In the genomic region with DNA sequence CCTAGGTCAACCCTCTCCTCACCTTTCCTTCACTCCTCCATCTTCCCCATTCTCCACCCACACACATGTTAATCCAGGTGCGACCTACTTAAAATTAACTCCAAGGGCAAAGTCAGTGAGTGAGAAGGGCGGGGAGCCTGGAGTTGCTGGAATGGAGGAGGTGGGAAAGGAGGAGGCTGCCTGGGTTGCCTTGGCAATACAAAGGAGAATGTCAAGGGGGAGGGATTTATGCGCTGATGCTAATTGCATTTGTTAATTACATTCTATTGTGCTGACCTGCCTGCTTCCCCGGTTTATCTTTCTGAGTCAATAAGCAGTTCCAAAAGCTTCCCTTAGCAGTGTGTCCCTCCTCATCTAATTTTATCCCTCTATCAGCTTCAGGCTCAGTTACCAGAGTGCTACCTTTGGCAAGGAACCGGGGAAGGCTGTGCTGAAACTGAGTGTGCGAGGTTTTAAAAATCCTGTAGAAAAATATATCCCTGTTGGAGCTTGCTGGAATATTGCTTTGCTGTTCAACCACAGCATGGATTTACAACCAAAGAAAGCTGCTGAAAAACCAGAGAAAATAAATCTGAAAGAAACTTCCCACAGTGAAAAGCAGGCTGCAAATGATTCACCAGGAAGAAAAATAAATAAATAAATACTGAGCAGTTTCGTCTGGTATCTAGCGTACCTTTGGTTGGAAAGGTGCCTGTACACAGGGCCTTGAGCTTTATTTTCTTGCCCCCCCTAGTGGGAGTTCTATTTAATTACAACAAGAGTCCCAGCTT, we compare ENCODE assay signal across 8 cellular contexts.
DNase-seq lines count a peak whose midpoint lies in the region; ATAC-seq and TF ChIP-seq lines count a peak whose summit lies in the region.

No MANE protein-coding gene starts in this region.

- ATAC-seq in GM18508 (IDR thresholded peaks at IDR 0.05; ENCODE audit: insufficient read depth, unreplicated experiment), result peak; percentile 96
- peak; percentile 94 for ATAC-seq in HG02885 (IDR thresholded peaks at IDR 0.05; ENCODE audit: poor library complexity, unreplicated experiment)

- H3K4me3 ChIP-seq in AG09309 (ENCODE audit: control insufficient read depth, low read depth, low read length) (no peak overlapping the region), mucosa of rectum (ENCODE audit: low read length in 2 of 2) (peak overlapping the region; percentile 1 to 14)

- no peaks in the 10 kb centered on the region for H3K36me3 ChIP-seq in mucosa of rectum (ENCODE audit: control insufficient read depth in 2 of 2, insufficient read depth in 2 of 2, low read length in 2 of 2)

- TF ChIP-seq POLR2A in erythroblast (IDR thresholded peaks at IDR 0.05; ENCODE audit: low read length), result no peak

- in situ Hi-C loops in SK-MEL-5 (cut with HindIII; ENCODE audit: low pct_unique_long_range_greater_than_20kb, low sequenced_read_pairs), result no loop called here

- H3K27me3 ChIP-seq in mucosa of rectum (ENCODE audit: control insufficient read depth in 2 of 2, insufficient read depth in 2 of 2, low read length in 2 of 2), result no peaks in the 10 kb centered on the region

- no peak overlapping the region for H3K27ac ChIP-seq in mucosa of rectum (ENCODE audit: low read depth in 2 of 2, low read length in 2 of 2)

- H3K9ac ChIP-seq in mucosa of rectum (ENCODE audit: low read depth in 1 of 2, low read length in 2 of 2), result no peak overlapping the region

- H3K4me1 ChIP-seq in mucosa of rectum (ENCODE audit: control insufficient read depth in 2 of 2, insufficient read depth in 2 of 2, low read length in 2 of 2), result peaks cover 0 to 3% of the 10 kb centered on the region in 2 donors

- H3K9me3 ChIP-seq in mucosa of rectum (ENCODE audit: control insufficient read depth in 2 of 2, low read length in 2 of 2), result no peaks in the 10 kb centered on the region

- peak; percentile 65 for TF ChIP-seq CTCF in AG09309 (IDR thresholded peaks at IDR 0.05; ENCODE audit: control insufficient read depth, insufficient read depth, low read depth, low read length, missing control alignments)

- peak; percentile 21 for DNase-seq in AG09309 (ENCODE audit: low read depth)
- peak; percentile 96 for DNase-seq in NCI-H1092 treated with DMSO at 0.1 percent for 48 hours (lab: John Stamatoyannopoulos, UW)
- DNase-seq in SK-MEL-5 (ENCODE audit: low read depth, low spot score), result peak; percentile 86
- peak; percentile 51 to 64 for DNase-seq in erythroblast (lab: John Stamatoyannopoulos, UW)
- no peak for DNase-seq in UCSD-AML1 (lab: John Stamatoyannopoulos, UW; ENCODE audit: unreplicated experiment)
